ENCODE assay signal across 26 cellular contexts in genomic region chr10:1249142-1249541, GRCh38.
"Had no signal": no experiment of that assay in that cellular context is flagged by ENCODE, and none has a peak within 500 bp of the region (broad histone marks: within the 10 kb centered on the region; RNA-seq: fewer than 3 reads in every experiment).

No MANE protein-coding gene starts in this region.

- H3K27me3 ChIP-seq: adrenal gland, body of pancreas had no signal

- DNase-seq: activated B cell treated with CpG ODN at 0.5 μM for 24 hours; activated CD4-positive, alpha-beta memory T cell treated with anti-CD3 and anti-CD28 coated beads, Interleukin-2, amount 10 ng/mL, durations not matched to agents 7 days and 5 days; activated CD4-positive, alpha-beta T cell treated with anti-CD3 and anti-CD28 coated beads for 48 hours; activated CD8-positive, alpha-beta memory T cell treated with anti-CD3 and anti-CD28 coated beads, Interleukin-2, amount 50 U/mL, for 48 hours; activated naive CD4-positive, alpha-beta T cell treated with anti-CD3 and anti-CD28 coated beads for 36 hours; activated naive CD8-positive, alpha-beta T cell treated with anti-CD3 and anti-CD28 coated beads for 36 hours; activated naive CD8-positive, alpha-beta T cell treated with anti-CD3 and anti-CD28 coated beads, Interleukin-2, amount 50 U/mL, for 24 hours; activated T-cell treated with anti-CD3 and anti-CD28 coated beads for 4 hours; activated T-cell treated with anti-CD3 and anti-CD28 coated beads, Interleukin-2, amount 50 U/mL, for 24 hours; activated T-cell treated with anti-CD3 and anti-CD28 coated beads, Interleukin-2, amount 50 U/mL, for 72 hours; adrenal gland; amygdala; aorta; body of pancreas; caudate nucleus; cortex of kidney; dermis blood vessel endothelial cell; effector CD8-positive, alpha-beta T cell; esophagus squamous epithelium; foreskin melanocyte; heart right ventricle; T-helper 2 cell had no signal

- H3K27ac ChIP-seq: adrenal gland, body of pancreas, epithelial cell of prostate, esophagus squamous epithelium, gastroesophageal sphincter, heart right ventricle, VCaP had no signal

- H3K9me3 Mint-ChIP-seq: activated B cell treated with CpG ODN at 0.5 μM for 24 hours; activated T-cell treated with anti-CD3 and anti-CD28 coated beads, Interleukin-2, amount 50 U/mL, for 24 hours had no signal

- H3K4me1 ChIP-seq: adrenal gland, body of pancreas, esophagus squamous epithelium, gastroesophageal sphincter, heart right ventricle had no signal

- H3K27ac Mint-ChIP-seq: activated B cell treated with CpG ODN at 0.5 μM for 24 hours; activated CD4-positive, alpha-beta memory T cell treated with anti-CD3 and anti-CD28 coated beads, Interleukin-2, amount 10 ng/mL, durations not matched to agents 7 days and 5 days; activated naive CD4-positive, alpha-beta T cell treated with anti-CD3 and anti-CD28 coated beads for 36 hours; activated naive CD4-positive, alpha-beta T cell treated with anti-CD3 and anti-CD28 coated beads, Interleukin-2, amount 50 U/mL, for 24 hours; activated naive CD8-positive, alpha-beta T cell treated with anti-CD3 and anti-CD28 coated beads for 36 hours; activated naive CD8-positive, alpha-beta T cell treated with anti-CD3 and anti-CD28 coated beads, Interleukin-2, amount 50 U/mL, for 24 hours; activated T-cell treated with anti-CD3 and anti-CD28 coated beads, Interleukin-2, amount 50 U/mL, for 24 hours; activated T-cell treated with anti-CD3 and anti-CD28 coated beads, Interleukin-2, amount 50 U/mL, for 72 hours had no signal

- H3K36me3 ChIP-seq: adrenal gland, esophagus squamous epithelium, gastroesophageal sphincter, heart right ventricle had no signal

- H3K9me3 ChIP-seq: adrenal gland, body of pancreas, esophagus squamous epithelium, gastroesophageal sphincter, heart right ventricle had no signal

- H3K36me3 Mint-ChIP-seq: activated naive CD4-positive, alpha-beta T cell treated with anti-CD3 and anti-CD28 coated beads, Interleukin-2, amount 50 U/mL, for 24 hours had no signal

- H3K4me3 Mint-ChIP-seq: activated B cell treated with CpG ODN at 0.5 μM for 24 hours; activated CD4-positive, alpha-beta memory T cell treated with anti-CD3 and anti-CD28 coated beads, Interleukin-2, amount 10 ng/mL, durations not matched to agents 7 days and 5 days; activated naive CD4-positive, alpha-beta T cell treated with anti-CD3 and anti-CD28 coated beads for 36 hours; activated naive CD4-positive, alpha-beta T cell treated with anti-CD3 and anti-CD28 coated beads, Interleukin-2, amount 50 U/mL, for 24 hours; activated naive CD8-positive, alpha-beta T cell treated with anti-CD3 and anti-CD28 coated beads for 36 hours; activated naive CD8-positive, alpha-beta T cell treated with anti-CD3 and anti-CD28 coated beads, Interleukin-2, amount 50 U/mL, for 24 hours; activated T-cell treated with anti-CD3 and anti-CD28 coated beads, Interleukin-2, amount 50 U/mL, for 24 hours; activated T-cell treated with anti-CD3 and anti-CD28 coated beads, Interleukin-2, amount 50 U/mL, for 72 hours had no signal

- H3K4me3 ChIP-seq: adrenal gland, body of pancreas, esophagus squamous epithelium, gastroesophageal sphincter, heart right ventricle had no signal
